1 cellular context compared by ENCODE assay signal in genomic region chr19:47518139-47518538, GRCh38.
TF ChIP-seq lines count a peak whose summit lies in the region.

No MANE protein-coding gene starts in this region.

TF ChIP-seq in GM12878, 131 proteins besides CTCF, POLR2A, EP300 and RAD21 (continued from another document and continues in another):
- TF ChIP-seq REST (IDR thresholded peaks at IDR 0.05; ENCODE audit: low read depth, low read length) (no peak), IRF4 (IDR thresholded peaks at IDR 0.05; ENCODE audit: low read depth, low read length) (peak; percentile 63; the same call in 1 of the 2 replicates), CEBPB (IDR thresholded peaks at IDR 0.05; ENCODE audit: borderline replicate concordance in 1 of 2, low read depth in 2 of 2, low read length in 2 of 2) (no peak), EED (IDR thresholded peaks at IDR 0.05; ENCODE audit: low read depth) (peak; percentile 97), NBN (IDR thresholded peaks at IDR 0.05) (peak; percentile 95), SUPT20H (IDR thresholded peaks at IDR 0.05; ENCODE audit: borderline replicate concordance, control insufficient read depth, low read depth, low read length) (no peak), NFIC (IDR thresholded peaks at IDR 0.05; ENCODE audit: low read depth, low read length) (peak; percentile 95), BMI1 (IDR thresholded peaks at IDR 0.05; ENCODE audit: borderline replicate concordance) (peak; percentile 66; the same call in 1 of the 2 replicates), BHLHE40 (IDR thresholded peaks at IDR 0.05; ENCODE audit: borderline replicate concordance in 1 of 2, low read depth in 2 of 2, low read length in 1 of 2) (peak; percentile 79 to 83), PML (IDR thresholded peaks at IDR 0.05; ENCODE audit: low read length) (peak; percentile 69), NKRF (conservative IDR thresholded peaks at IDR 0.05) (no peak), NRF1 (conservative IDR thresholded peaks at IDR 0.05; ENCODE audit: low read depth, low read length) (no peak), ATF7 (IDR thresholded peaks at IDR 0.05; ENCODE audit: low read depth) (peak; percentile 71), NR2F1 (conservative IDR thresholded peaks at IDR 0.05) (peak; percentile 84), GATAD2B (conservative IDR thresholded peaks at IDR 0.05; ENCODE audit: low read depth) (peak; percentile 87), DPF2 (IDR thresholded peaks at IDR 0.05) (peak; percentile 93), PKNOX1 (IDR thresholded peaks at IDR 0.05) (peak; percentile 93), SMAD1 (IDR thresholded peaks at IDR 0.05; ENCODE audit: low read depth, partially characterized antibody) (peak; percentile 57), CBFB (IDR thresholded peaks at IDR 0.05; ENCODE audit: low read depth) (peak; percentile 99), MAX (IDR thresholded peaks at IDR 0.05; ENCODE audit: low read depth, low read length) (no peak), SUZ12 (IDR thresholded peaks at IDR 0.05; ENCODE audit: unreplicated experiment) (no peak), BRCA1 (IDR thresholded peaks at IDR 0.05; ENCODE audit: low read depth, low read length) (no peak), POU2F2 (IDR thresholded peaks at IDR 0.05; ENCODE audit: borderline replicate concordance, low read depth, low read length) (peak; percentile 91), ZNF217 (IDR thresholded peaks at IDR 0.05) (no peak), CREM (IDR thresholded peaks at IDR 0.05; ENCODE audit: low read depth) (peak; percentile 79), RAD51 (IDR thresholded peaks at IDR 0.05) (peak; percentile 35; the same call in 1 of the 2 replicates), ESRRA (IDR thresholded peaks at IDR 0.05; ENCODE audit: low read length) (no peak), SP1 (IDR thresholded peaks at IDR 0.05; ENCODE audit: low read depth, low read length) (peak; percentile 85), CBX5 (IDR thresholded peaks at IDR 0.05; ENCODE audit: low read depth) (0 out of 2 replicates have a peak, but pooled peaks have one; percentile 74), RFX5 (IDR thresholded peaks at IDR 0.05; ENCODE audit: low read depth, low read length) (no peak), YBX1 (IDR thresholded peaks at IDR 0.05) (no peak), GABPA (IDR thresholded peaks at IDR 0.05; ENCODE audit: low read depth) (no peak), BACH1 (IDR thresholded peaks at IDR 0.05; ENCODE audit: borderline replicate concordance) (peak; percentile 85; the same call in 1 of the 2 replicates), FOXK2 (IDR thresholded peaks at IDR 0.05) (no peak), CHD2 (IDR thresholded peaks at IDR 0.05; ENCODE audit: borderline replicate concordance, low read depth, low read length) (peak; percentile 78; the same call in 1 of the 2 replicates)
- TF ChIP-seq, protein P1, sequence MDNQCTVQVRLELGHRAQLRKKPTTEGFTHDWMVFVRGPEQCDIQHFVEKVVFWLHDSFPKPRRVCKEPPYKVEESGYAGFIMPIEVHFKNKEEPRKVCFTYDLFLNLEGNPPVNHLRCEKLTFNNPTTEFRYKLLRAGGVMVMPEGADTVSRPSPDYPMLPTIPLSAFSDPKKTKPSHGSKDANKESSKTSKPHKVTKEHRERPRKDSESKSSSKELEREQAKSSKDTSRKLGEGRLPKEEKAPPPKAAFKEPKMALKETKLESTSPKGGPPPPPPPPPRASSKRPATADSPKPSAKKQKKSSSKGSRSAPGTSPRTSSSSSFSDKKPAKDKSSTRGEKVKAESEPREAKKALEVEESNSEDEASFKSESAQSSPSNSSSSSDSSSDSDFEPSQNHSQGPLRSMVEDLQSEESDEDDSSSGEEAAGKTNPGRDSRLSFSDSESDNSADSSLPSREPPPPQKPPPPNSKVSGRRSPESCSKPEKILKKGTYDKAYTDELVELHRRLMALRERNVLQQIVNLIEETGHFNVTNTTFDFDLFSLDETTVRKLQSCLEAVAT (IDR thresholded peaks at IDR 0.05): peak; percentile 99
- TF ChIP-seq, protein P2, sequence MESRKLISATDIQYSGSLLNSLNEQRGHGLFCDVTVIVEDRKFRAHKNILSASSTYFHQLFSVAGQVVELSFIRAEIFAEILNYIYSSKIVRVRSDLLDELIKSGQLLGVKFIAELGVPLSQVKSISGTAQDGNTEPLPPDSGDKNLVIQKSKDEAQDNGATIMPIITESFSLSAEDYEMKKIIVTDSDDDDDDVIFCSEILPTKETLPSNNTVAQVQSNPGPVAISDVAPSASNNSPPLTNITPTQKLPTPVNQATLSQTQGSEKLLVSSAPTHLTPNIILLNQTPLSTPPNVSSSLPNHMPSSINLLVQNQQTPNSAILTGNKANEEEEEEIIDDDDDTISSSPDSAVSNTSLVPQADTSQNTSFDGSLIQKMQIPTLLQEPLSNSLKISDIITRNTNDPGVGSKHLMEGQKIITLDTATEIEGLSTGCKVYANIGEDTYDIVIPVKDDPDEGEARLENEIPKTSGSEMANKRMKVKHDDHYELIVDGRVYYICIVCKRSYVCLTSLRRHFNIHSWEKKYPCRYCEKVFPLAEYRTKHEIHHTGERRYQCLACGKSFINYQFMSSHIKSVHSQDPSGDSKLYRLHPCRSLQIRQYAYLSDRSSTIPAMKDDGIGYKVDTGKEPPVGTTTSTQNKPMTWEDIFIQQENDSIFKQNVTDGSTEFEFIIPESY (IDR thresholded peaks at IDR 0.05): 0 out of 2 replicates have a peak, but pooled peaks have one; percentile 48
- TF ChIP-seq, protein P3, sequence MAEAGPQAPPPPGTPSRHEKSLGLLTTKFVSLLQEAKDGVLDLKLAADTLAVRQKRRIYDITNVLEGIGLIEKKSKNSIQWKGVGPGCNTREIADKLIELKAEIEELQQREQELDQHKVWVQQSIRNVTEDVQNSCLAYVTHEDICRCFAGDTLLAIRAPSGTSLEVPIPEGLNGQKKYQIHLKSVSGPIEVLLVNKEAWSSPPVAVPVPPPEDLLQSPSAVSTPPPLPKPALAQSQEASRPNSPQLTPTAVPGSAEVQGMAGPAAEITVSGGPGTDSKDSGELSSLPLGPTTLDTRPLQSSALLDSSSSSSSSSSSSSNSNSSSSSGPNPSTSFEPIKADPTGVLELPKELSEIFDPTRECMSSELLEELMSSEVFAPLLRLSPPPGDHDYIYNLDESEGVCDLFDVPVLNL (IDR thresholded peaks at IDR 0.05; ENCODE audit: low read depth, low read length): no peak
- TF ChIP-seq, protein P4, sequence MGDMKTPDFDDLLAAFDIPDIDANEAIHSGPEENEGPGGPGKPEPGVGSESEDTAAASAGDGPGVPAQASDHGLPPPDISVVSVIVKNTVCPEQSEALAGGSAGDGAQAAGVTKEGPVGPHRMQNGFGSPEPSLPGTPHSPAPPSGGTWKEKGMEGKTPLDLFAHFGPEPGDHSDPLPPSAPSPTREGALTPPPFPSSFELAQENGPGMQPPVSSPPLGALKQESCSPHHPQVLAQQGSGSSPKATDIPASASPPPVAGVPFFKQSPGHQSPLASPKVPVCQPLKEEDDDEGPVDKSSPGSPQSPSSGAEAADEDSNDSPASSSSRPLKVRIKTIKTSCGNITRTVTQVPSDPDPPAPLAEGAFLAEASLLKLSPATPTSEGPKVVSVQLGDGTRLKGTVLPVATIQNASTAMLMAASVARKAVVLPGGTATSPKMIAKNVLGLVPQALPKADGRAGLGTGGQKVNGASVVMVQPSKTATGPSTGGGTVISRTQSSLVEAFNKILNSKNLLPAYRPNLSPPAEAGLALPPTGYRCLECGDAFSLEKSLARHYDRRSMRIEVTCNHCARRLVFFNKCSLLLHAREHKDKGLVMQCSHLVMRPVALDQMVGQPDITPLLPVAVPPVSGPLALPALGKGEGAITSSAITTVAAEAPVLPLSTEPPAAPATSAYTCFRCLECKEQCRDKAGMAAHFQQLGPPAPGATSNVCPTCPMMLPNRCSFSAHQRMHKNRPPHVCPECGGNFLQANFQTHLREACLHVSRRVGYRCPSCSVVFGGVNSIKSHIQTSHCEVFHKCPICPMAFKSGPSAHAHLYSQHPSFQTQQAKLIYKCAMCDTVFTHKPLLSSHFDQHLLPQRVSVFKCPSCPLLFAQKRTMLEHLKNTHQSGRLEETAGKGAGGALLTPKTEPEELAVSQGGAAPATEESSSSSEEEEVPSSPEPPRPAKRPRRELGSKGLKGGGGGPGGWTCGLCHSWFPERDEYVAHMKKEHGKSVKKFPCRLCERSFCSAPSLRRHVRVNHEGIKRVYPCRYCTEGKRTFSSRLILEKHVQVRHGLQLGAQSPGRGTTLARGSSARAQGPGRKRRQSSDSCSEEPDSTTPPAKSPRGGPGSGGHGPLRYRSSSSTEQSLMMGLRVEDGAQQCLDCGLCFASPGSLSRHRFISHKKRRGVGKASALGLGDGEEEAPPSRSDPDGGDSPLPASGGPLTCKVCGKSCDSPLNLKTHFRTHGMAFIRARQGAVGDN (IDR thresholded peaks at IDR 0.05): no peak
- TF ChIP-seq, protein P5, sequence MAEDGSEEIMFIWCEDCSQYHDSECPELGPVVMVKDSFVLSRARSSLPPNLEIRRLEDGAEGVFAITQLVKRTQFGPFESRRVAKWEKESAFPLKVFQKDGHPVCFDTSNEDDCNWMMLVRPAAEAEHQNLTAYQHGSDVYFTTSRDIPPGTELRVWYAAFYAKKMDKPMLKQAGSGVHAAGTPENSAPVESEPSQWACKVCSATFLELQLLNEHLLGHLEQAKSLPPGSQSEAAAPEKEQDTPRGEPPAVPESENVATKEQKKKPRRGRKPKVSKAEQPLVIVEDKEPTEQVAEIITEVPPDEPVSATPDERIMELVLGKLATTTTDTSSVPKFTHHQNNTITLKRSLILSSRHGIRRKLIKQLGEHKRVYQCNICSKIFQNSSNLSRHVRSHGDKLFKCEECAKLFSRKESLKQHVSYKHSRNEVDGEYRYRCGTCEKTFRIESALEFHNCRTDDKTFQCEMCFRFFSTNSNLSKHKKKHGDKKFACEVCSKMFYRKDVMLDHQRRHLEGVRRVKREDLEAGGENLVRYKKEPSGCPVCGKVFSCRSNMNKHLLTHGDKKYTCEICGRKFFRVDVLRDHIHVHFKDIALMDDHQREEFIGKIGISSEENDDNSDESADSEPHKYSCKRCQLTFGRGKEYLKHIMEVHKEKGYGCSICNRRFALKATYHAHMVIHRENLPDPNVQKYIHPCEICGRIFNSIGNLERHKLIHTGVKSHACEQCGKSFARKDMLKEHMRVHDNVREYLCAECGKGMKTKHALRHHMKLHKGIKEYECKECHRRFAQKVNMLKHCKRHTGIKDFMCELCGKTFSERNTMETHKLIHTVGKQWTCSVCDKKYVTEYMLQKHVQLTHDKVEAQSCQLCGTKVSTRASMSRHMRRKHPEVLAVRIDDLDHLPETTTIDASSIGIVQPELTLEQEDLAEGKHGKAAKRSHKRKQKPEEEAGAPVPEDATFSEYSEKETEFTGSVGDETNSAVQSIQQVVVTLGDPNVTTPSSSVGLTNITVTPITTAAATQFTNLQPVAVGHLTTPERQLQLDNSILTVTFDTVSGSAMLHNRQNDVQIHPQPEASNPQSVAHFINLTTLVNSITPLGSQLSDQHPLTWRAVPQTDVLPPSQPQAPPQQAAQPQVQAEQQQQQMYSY (CRISPR knock-in tag; IDR thresholded peaks at IDR 0.05): no peak
